In the genomic region with DNA sequence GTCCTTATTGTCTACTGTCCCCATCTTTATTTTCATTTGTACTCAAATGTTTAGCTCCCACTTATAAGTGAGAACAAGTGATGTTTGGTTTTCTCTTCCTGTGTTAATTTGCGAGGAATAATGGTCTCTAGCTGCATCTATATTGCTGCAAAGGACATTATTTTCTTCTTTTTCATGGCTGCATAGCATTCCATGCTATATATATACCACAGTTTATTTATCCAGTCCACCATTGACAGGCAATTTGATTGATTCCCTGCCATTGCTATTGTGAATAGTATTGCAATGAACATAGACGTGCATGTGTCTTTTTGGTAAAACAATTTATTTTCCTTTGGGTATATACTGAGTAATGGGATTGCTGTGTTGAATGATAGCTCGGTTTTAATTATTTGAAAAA, we compare ENCODE assay signal across 31 cellular contexts.
A peak's percentile ranks its signal among the peaks of the same experiment; 100 is the strongest.
DNase-seq lines count a peak whose midpoint lies in the region; ATAC-seq, FAIRE-seq and TF ChIP-seq lines count a peak whose summit lies in the region.
"Had no signal": no experiment of that assay in that cellular context is flagged by ENCODE, and none has a peak within 500 bp of the region (broad histone marks: within the 10 kb centered on the region; RNA-seq: fewer than 3 reads in every experiment).

No MANE protein-coding gene starts in this region.

- H3K79me2 ChIP-seq in SK-N-SH (ENCODE audit: insufficient read depth), result no peaks in the 10 kb centered on the region
- H3K79me2 ChIP-seq in K562 (ENCODE audit: control insufficient read depth, insufficient read depth, low read length), result no peaks in the 10 kb centered on the region

- TF ChIP-seq CTCF in SK-N-SH (IDR thresholded peaks at IDR 0.05), result no peak
- TF ChIP-seq CTCF in K562 (IDR thresholded peaks at IDR 0.05 in 2 of 3, conservative IDR thresholded peaks at IDR 0.05 in 1 of 3; ENCODE audit: insufficient read depth in 2 of 3, low read depth in 1 of 3, low read length in 3 of 3), result no peak

- BruUV-seq in K562 (replicated peaks; lab: Mats Ljungman, UMichigan), result no TSS peak

- no peaks in the 10 kb centered on the region for H3K36me3 ChIP-seq in SK-N-SH (replicated peaks in 1 of 2; ENCODE audit: control insufficient read depth in 1 of 2, insufficient read depth in 2 of 2, low read length in 1 of 2)
- H3K36me3 ChIP-seq in K562 (ENCODE audit: control insufficient read depth, insufficient read depth, low read length), result no peaks in the 10 kb centered on the region
- H3K36me3 ChIP-seq: BE2C; BLaER1; BLaER1 treated with 17β-estradiol and CSF1 and Interleukin-3, amounts not matched to agents 10 nM and 100 nM had no signal

- H4K20me1 ChIP-seq in SK-N-SH (ENCODE audit: insufficient read depth) (no peaks in the 10 kb centered on the region), K562 (replicated peaks; ENCODE audit: control insufficient read depth, insufficient read depth, low read length) (no peaks in the 10 kb centered on the region)
- H4K20me1 ChIP-seq: BLaER1; BLaER1 treated with 17β-estradiol and CSF1 and Interleukin-3, amounts not matched to agents 10 nM and 100 nM had no signal

- in situ Hi-C loops in K562 (cut with MboI), result no loop called here

- no peak for ATAC-seq in SK-N-SH treated with all-trans-retinoic acid at 6 μM for 48 hours
- no peak for ATAC-seq in K562
- no peak for ATAC-seq in GM19035 (IDR thresholded peaks at IDR 0.05; ENCODE audit: unreplicated experiment)
- ATAC-seq: A549; CD8-positive, alpha-beta T cell had no signal

- 0 out of 2 replicates have a peak, but pooled peaks cover 3% of the 10 kb centered on the region for H3K9me2 ChIP-seq in SK-N-SH

- no peaks in the 10 kb centered on the region for H3F3A ChIP-seq in SK-N-SH (replicated peaks; ENCODE audit: insufficient read depth)

- no peaks in the 10 kb centered on the region for H3K9me1 ChIP-seq in K562 (ENCODE audit: control insufficient read depth, insufficient read depth, low read length)

- intact Hi-C loops in K562 (cut with micrococcal nuclease), result no loop called here

- WGBS in SK-N-SH (ENCODE audit: low lambda C conversion rate), result 17% methylated on average over 3 of the region's 3 CpGs
- 12% methylated on average over 3 of the region's 3 CpGs for WGBS in K562 (ENCODE audit: insufficient coverage, low coverage, missing lambda C conversion rate)

- CTCF ChIA-PET in SK-N-SH (lab: Yijun Ruan, JAX), result no interaction called here
- CTCF ChIA-PET in K562 (lab: Yijun Ruan, JAX; ENCODE audit: low intra/inter-chr PET ratio), result no interaction called here

- H3K27me3 ChIP-seq in SK-N-SH (ENCODE audit: insufficient read depth) (no peaks in the 10 kb centered on the region), K562 (ENCODE audit: control insufficient read depth in 2 of 2, insufficient read depth in 2 of 2, low read length in 2 of 2) (no peaks in the 10 kb centered on the region)
- H3K27me3 ChIP-seq: BE2C; BLaER1; BLaER1 treated with 17β-estradiol and CSF1 and Interleukin-3, amounts not matched to agents 10 nM and 100 nM had no signal

- H2AFZ ChIP-seq in SK-N-SH (ENCODE audit: low read depth), result no peak overlapping the region
- H2AFZ ChIP-seq in K562 (ENCODE audit: low read depth, low read length), result no peak overlapping the region

- H3K9ac ChIP-seq in SK-N-SH (no peak overlapping the region), K562 (ENCODE audit: insufficient read depth in 1 of 2, low read depth in 2 of 2, low read length in 2 of 2) (no peak overlapping the region)
- H3K9ac ChIP-seq: BLaER1; BLaER1 treated with 17β-estradiol and CSF1 and Interleukin-3, amounts not matched to agents 10 nM and 100 nM had no signal

- H3K4me3 ChIP-seq in SK-N-SH (ENCODE audit: low read depth in 2 of 2, low read length in 1 of 2), result no peak overlapping the region
- H3K4me3 ChIP-seq in K562, result no peak overlapping the region
- H3K4me3 ChIP-seq: A549; BLaER1; BLaER1 treated with 17β-estradiol and CSF1 and Interleukin-3, amounts not matched to agents 10 nM and 100 nM had no signal

- POLR2A ChIA-PET in SK-N-SH (lab: Yijun Ruan, JAX), result no interaction called here
- POLR2A ChIA-PET in K562 (lab: Yijun Ruan, JAX), result no interaction called here

- DNase-seq in SK-N-SH (no peak), K562 (ENCODE audit: extremely low read depth in 1 of 4, low spot score in 3 of 4) (no peak)
- DNase-seq: 8988T; ACHN; AML-193; BE2C; C1 segment of cervical spinal cord; Caco-2; Calu3; CD4-positive, alpha-beta memory T cell; CD4-positive, alpha-beta T cell; CD4-positive, CD25-positive, alpha-beta regulatory T cell; CD8-positive, alpha-beta memory T cell; CD8-positive, alpha-beta T cell; COR-L47; DMS 273 treated with DMSO at 0.1 percent for 48 hours; DMS153; DMS53; DMS79; DMS79 treated with DMSO at 0.1 percent for 48 hours; DND-41; EL had no signal

- TF ChIP-seq RAD21 in SK-N-SH (IDR thresholded peaks at IDR 0.05; ENCODE audit: low read length), result no peak
- no peak for TF ChIP-seq RAD21 in K562 (CRISPR knock-in tag; conservative IDR thresholded peaks at IDR 0.05 in 1 of 2, IDR thresholded peaks at IDR 0.05 in 1 of 2)

- TF ChIP-seq POLR2A in K562 (conservative IDR thresholded peaks at IDR 0.05), result no peak

- no peak overlapping the region for H3K4me2 ChIP-seq in SK-N-SH
- H3K4me2 ChIP-seq in K562 (ENCODE audit: insufficient read depth, low read length), result no peak overlapping the region
- H3K4me2 ChIP-seq: A549; BLaER1; BLaER1 treated with 17β-estradiol and CSF1 and Interleukin-3, amounts not matched to agents 10 nM and 100 nM had no signal

- H3K9me3 ChIP-seq in SK-N-SH, result no peaks in the 10 kb centered on the region
- no peaks in the 10 kb centered on the region for H3K9me3 ChIP-seq in K562 (replicated peaks; ENCODE audit: control insufficient read depth, insufficient read depth, low read depth, low read length)
- H3K9me3 ChIP-seq: A549; BE2C; BLaER1; BLaER1 treated with 17β-estradiol and CSF1 and Interleukin-3, amounts not matched to agents 10 nM and 100 nM had no signal

- FAIRE-seq in K562 (lab: Jason Lieb, UNC), result no peak
- FAIRE-seq: A204.1, A549, D721Med had no signal

- TF ChIP-seq EP300 in SK-N-SH (IDR thresholded peaks at IDR 0.05; ENCODE audit: borderline replicate concordance in 1 of 2, low read depth in 1 of 2, low read length in 1 of 2) (no peak), K562 (IDR thresholded peaks at IDR 0.05; ENCODE audit: low read length) (no peak)

- H3K27ac ChIP-seq in SK-N-SH (ENCODE audit: low read depth in 2 of 2, low read length in 1 of 2), result no peak overlapping the region
- H3K27ac ChIP-seq in K562 (ENCODE audit: extremely low read depth, low read depth, low read length), result no peak overlapping the region
- H3K27ac ChIP-seq: 22Rv1; A549; BLaER1; BLaER1 treated with 17β-estradiol and CSF1 and Interleukin-3, amounts not matched to agents 10 nM and 100 nM; C4-2B had no signal

- H3K4me1 ChIP-seq in SK-N-SH (ENCODE audit: control insufficient read depth in 1 of 2, insufficient read depth in 2 of 2, low read depth in 1 of 2, low read length in 1 of 2) (no peaks in the 10 kb centered on the region), K562 (replicated peaks in 1 of 2; ENCODE audit: control insufficient read depth in 2 of 2, insufficient read depth in 2 of 2, low read length in 2 of 2) (no peaks in the 10 kb centered on the region)
- H3K4me1 ChIP-seq: A549; BE2C; BLaER1; BLaER1 treated with 17β-estradiol and CSF1 and Interleukin-3, amounts not matched to agents 10 nM and 100 nM; Caco-2 had no signal

TF ChIP-seq in SK-N-SH treated with all-trans-retinoic acid at 6 μM for 48 hours, 23 proteins besides CTCF, POLR2A, EP300 and RAD21 (continues in another document):
- TF ChIP-seq, protein P1, sequence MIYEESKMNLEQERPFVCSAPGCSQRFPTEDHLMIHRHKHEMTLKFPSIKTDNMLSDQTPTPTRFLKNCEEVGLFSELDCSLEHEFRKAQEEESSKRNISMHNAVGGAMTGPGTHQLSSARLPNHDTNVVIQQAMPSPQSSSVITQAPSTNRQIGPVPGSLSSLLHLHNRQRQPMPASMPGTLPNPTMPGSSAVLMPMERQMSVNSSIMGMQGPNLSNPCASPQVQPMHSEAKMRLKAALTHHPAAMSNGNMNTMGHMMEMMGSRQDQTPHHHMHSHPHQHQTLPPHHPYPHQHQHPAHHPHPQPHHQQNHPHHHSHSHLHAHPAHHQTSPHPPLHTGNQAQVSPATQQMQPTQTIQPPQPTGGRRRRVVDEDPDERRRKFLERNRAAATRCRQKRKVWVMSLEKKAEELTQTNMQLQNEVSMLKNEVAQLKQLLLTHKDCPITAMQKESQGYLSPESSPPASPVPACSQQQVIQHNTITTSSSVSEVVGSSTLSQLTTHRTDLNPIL (CRISPR knock-in tag; IDR thresholded peaks at IDR 0.05; ENCODE audit: low read depth), result no peak
- no peak for TF ChIP-seq ARNTL (CRISPR knock-in tag; IDR thresholded peaks at IDR 0.05; ENCODE audit: borderline replicate concordance, low read depth)

TF ChIP-seq in SK-N-SH, 30 proteins besides CTCF, POLR2A, EP300 and RAD21:
- TF ChIP-seq TEAD4 (IDR thresholded peaks at IDR 0.05; ENCODE audit: borderline replicate concordance, insufficient read depth) (no peak), GATA2 (CRISPR knock-in tag; IDR thresholded peaks at IDR 0.05) (no peak), FOXJ3 (CRISPR knock-in tag; IDR thresholded peaks at IDR 0.05) (no peak)
TF ChIP-seq in SK-N-SH: peak in this region for 0.

TF ChIP-seq in K562, 482 proteins besides CTCF, POLR2A, EP300 and RAD21:
- TF ChIP-seq ZNF707 (CRISPR knock-in tag; conservative IDR thresholded peaks at IDR 0.05), result no peak
- TF ChIP-seq ZNF146 (CRISPR knock-in tag; IDR thresholded peaks at IDR 0.05; ENCODE audit: unreplicated experiment), result peak; percentile 51
